In the genomic region with DNA sequence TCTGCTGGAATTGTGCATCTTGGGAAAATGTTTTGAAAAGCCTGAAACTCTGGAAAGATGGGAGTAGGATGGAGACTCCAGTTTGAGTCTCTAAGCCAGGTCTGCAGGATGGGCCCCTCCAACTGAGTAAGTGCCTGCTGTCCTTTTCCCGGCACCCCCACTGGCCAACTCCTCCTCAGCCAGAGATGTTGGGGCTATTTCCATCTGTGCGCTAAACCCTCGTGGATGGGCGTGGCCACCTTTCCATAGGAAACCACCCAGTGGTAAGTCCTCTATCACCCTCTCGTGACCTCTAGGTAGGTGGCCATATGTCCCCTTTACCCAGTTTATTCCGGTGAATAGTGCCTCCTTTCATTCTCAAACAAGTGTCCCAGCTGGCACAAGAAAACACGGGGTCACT, we compare ENCODE assay signal across 21 cellular contexts.
"Had no signal": no experiment of that assay in that cellular context is flagged by ENCODE, and none has a peak within 500 bp of the region (broad histone marks: within the 10 kb centered on the region; RNA-seq: fewer than 3 reads in every experiment).

No MANE protein-coding gene starts in this region.

- H3K9me3 ChIP-seq: left ventricle myocardium inferior, mucosa of descending colon, upper lobe of left lung had no signal

- H3K27ac ChIP-seq: foreskin keratinocyte, VCaP had no signal

- H3K27me3 ChIP-seq: foreskin keratinocyte, upper lobe of left lung had no signal

- H3K27ac Mint-ChIP-seq: activated CD4-positive, alpha-beta memory T cell treated with anti-CD3 and anti-CD28 coated beads, Interleukin-2, amount 10 ng/mL, durations not matched to agents 7 days and 5 days; activated CD4-positive, alpha-beta T cell treated with anti-CD3 and anti-CD28 coated beads, Interleukin-2, amount 10 ng/mL, durations not matched to agents 24 days and 14 days; activated naive CD8-positive, alpha-beta T cell treated with anti-CD3 and anti-CD28 coated beads, Interleukin-2, amount 50 U/mL, for 24 hours; activated T-cell treated with anti-CD3 and anti-CD28 coated beads, Interleukin-2, amount 50 U/mL, for 72 hours; T-helper 2 cell treated with Interferon-gamma antibody and Interleukin-4, amounts not matched to agents 5 μg/mL and 100 μg/mL, for 36 hours had no signal

- H3K27me3 Mint-ChIP-seq: activated CD4-positive, alpha-beta memory T cell treated with anti-CD3 and anti-CD28 coated beads, Interleukin-2, amount 10 ng/mL, durations not matched to agents 7 days and 5 days; activated CD4-positive, alpha-beta T cell treated with anti-CD3 and anti-CD28 coated beads, Interleukin-2, amount 10 ng/mL, durations not matched to agents 24 days and 14 days; activated naive CD8-positive, alpha-beta T cell treated with anti-CD3 and anti-CD28 coated beads, Interleukin-2, amount 50 U/mL, for 24 hours had no signal

- H3K9me3 Mint-ChIP-seq: activated CD4-positive, alpha-beta memory T cell treated with anti-CD3 and anti-CD28 coated beads, Interleukin-2, amount 10 ng/mL, durations not matched to agents 7 days and 5 days; activated CD4-positive, alpha-beta T cell treated with anti-CD3 and anti-CD28 coated beads, Interleukin-2, amount 10 ng/mL, durations not matched to agents 24 days and 14 days; activated naive CD8-positive, alpha-beta T cell treated with anti-CD3 and anti-CD28 coated beads, Interleukin-2, amount 50 U/mL, for 24 hours; activated T-cell treated with anti-CD3 and anti-CD28 coated beads, Interleukin-2, amount 50 U/mL, for 72 hours; T-helper 2 cell treated with Interferon-gamma antibody and Interleukin-4, amounts not matched to agents 5 μg/mL and 100 μg/mL, for 36 hours had no signal

- H3K4me3 ChIP-seq: left ventricle myocardium inferior, mucosa of descending colon, upper lobe of left lung had no signal

- ATAC-seq: activated CD4-positive, CD25-positive, alpha-beta regulatory T cell treated with anti-CD3 and anti-CD28 coated beads, Interleukin-2, amount 50 U/mL, for 24 hours; activated naive CD8-positive, alpha-beta T cell treated with anti-CD3 and anti-CD28 coated beads, Interleukin-2, amount 50 U/mL, for 24 hours; activated T-cell treated with anti-CD3 and anti-CD28 coated beads, Interleukin-2, amount 50 U/mL, for 72 hours; foreskin keratinocyte; mucosa of descending colon had no signal

- DNase-seq: activated CD4-positive, alpha-beta memory T cell treated with anti-CD3 and anti-CD28 coated beads, Interleukin-2, amount 10 ng/mL, durations not matched to agents 7 days and 5 days; activated CD4-positive, alpha-beta T cell treated with anti-CD3 and anti-CD28 coated beads, Interleukin-2, amount 10 ng/mL, durations not matched to agents 24 days and 14 days; activated gamma-delta T cell; activated naive CD4-positive, alpha-beta T cell treated with anti-CD3 and anti-CD28 coated beads, Interleukin-2, amount 50 U/mL, for 16 hours; activated naive CD8-positive, alpha-beta T cell treated with anti-CD3 and anti-CD28 coated beads, Interleukin-2, amount 50 U/mL, for 24 hours; activated T-cell treated with anti-CD3 and anti-CD28 coated beads, Interleukin-2, amount 50 U/mL, for 72 hours; dermis blood vessel endothelial cell; effector memory CD4-positive, alpha-beta T cell; foreskin keratinocyte; hippocampal formation; kidney glomerular epithelial cell; left ventricle myocardium inferior; mucosa of descending colon; retina; stimulated activated CD4-positive, alpha-beta T cell treated with anti-CD3 and anti-CD28 coated beads, Interleukin-2, amount 100 ng/mL, for 48 hours; stimulated activated CD8-positive, alpha-beta memory T cell treated with anti-CD3 and anti-CD28 coated beads, Interleukin-4, amount 100 ng/mL, for 48 hours; stimulated activated naive CD4-positive, alpha-beta T cell treated with Interleukin-2 at 50 U/mL for 16 hours had no signal

- H3K4me3 Mint-ChIP-seq: activated CD4-positive, alpha-beta memory T cell treated with anti-CD3 and anti-CD28 coated beads, Interleukin-2, amount 10 ng/mL, durations not matched to agents 7 days and 5 days; activated CD4-positive, alpha-beta T cell treated with anti-CD3 and anti-CD28 coated beads, Interleukin-2, amount 10 ng/mL, durations not matched to agents 24 days and 14 days; activated naive CD8-positive, alpha-beta T cell treated with anti-CD3 and anti-CD28 coated beads, Interleukin-2, amount 50 U/mL, for 24 hours; T-helper 2 cell treated with Interferon-gamma antibody and Interleukin-4, amounts not matched to agents 5 μg/mL and 100 μg/mL, for 36 hours had no signal

- H3K36me3 ChIP-seq: left ventricle myocardium inferior, upper lobe of left lung had no signal

- H3K4me1 ChIP-seq: foreskin keratinocyte had no signal
